Comparison of ENCODE assay signal across 18 cellular contexts in genomic region chr2:467543-467891, GRCh38.
DNase-seq lines count a peak whose midpoint lies in the region; ATAC-seq and TF ChIP-seq lines count a peak whose summit lies in the region.
"Had no signal": no experiment of that assay in that cellular context is flagged by ENCODE, and none has a peak within 500 bp of the region (broad histone marks: within the 10 kb centered on the region; RNA-seq: fewer than 3 reads in every experiment).

No MANE protein-coding gene starts in this region.

- no peak overlapping the region for H3K23ac ChIP-seq in mesenchymal stem cell (ENCODE audit: low read length in 2 of 2)

- H3K18ac ChIP-seq in mesenchymal stem cell (ENCODE audit: low read depth in 1 of 2, low read length in 2 of 2), result no peak overlapping the region

- no peak overlapping the region for H4K8ac ChIP-seq in mesenchymal stem cell (ENCODE audit: low read length)

- H3K27ac Mint-ChIP-seq in T-helper 2 cell treated with Interferon-gamma antibody and Interleukin-4, amounts not matched to agents 5 μg/mL and 100 μg/mL, for 36 hours, result no peak overlapping the region
- H3K27ac Mint-ChIP-seq in activated naive CD8-positive, alpha-beta T cell treated with anti-CD3 and anti-CD28 coated beads, Interleukin-2, amount 50 U/mL, for 24 hours, result no peak overlapping the region
- no peak overlapping the region for H3K27ac Mint-ChIP-seq in stimulated activated effector memory CD8-positive, alpha-beta T cell treated with anti-CD3 and anti-CD28 coated beads, Interleukin-12 subunit alpha, Interleukin-12 subunit beta, amount 100 ng/mL, for 72 hours
- no peak overlapping the region for H3K27ac Mint-ChIP-seq in activated CD8-positive, alpha-beta T cell treated with anti-CD3 and anti-CD28 coated beads for 36 hours
- H3K27ac Mint-ChIP-seq: activated CD4-positive, alpha-beta memory T cell treated with anti-CD3 and anti-CD28 coated beads for 36 hours; HFFc6 had no signal

- no peak for DNase-seq in T-helper 2 cell treated with Interferon-gamma antibody and Interleukin-4, amounts not matched to agents 5 μg/mL and 100 μg/mL, for 36 hours (ENCODE audit: low spot score)
- DNase-seq in T-helper 2 cell (no peak), lower lobe of right lung (no peak), iPS-NIHi11 (ENCODE audit: low spot score) (no peak), mesenchymal stem cell (no peak)
- DNase-seq in activated naive CD8-positive, alpha-beta T cell treated with anti-CD3 and anti-CD28 coated beads, Interleukin-2, amount 50 U/mL, for 24 hours, result no peak
- no peak for DNase-seq in stimulated activated effector memory CD8-positive, alpha-beta T cell treated with anti-CD3 and anti-CD28 coated beads, Interleukin-12 subunit alpha, Interleukin-12 subunit beta, amount 100 ng/mL, for 72 hours (ENCODE audit: low spot score in 2 of 2)
- DNase-seq in activated CD8-positive, alpha-beta T cell treated with anti-CD3 and anti-CD28 coated beads for 36 hours, result no peak
- DNase-seq: activated CD4-positive, alpha-beta memory T cell treated with anti-CD3 and anti-CD28 coated beads for 36 hours; activated effector memory CD4-positive, alpha-beta T cell treated with Interleukin-2 at 50 U/mL for 16 hours; HFFc6; NCI-H1417 had no signal

- H2AFZ ChIP-seq in mesenchymal stem cell (ENCODE audit: low read depth, low read length), result no peak overlapping the region

- H3K27ac ChIP-seq in lower lobe of right lung, result no peak overlapping the region
- no peak overlapping the region for H3K27ac ChIP-seq in mesenchymal stem cell (ENCODE audit: low read length, poor library complexity, severe bottlenecking)
- H3K27ac ChIP-seq: 22Rv1, ascending aorta, C4-2B, coronary artery, KMS-11, SJSA1 had no signal

- no peak overlapping the region for H3K4ac ChIP-seq in mesenchymal stem cell (ENCODE audit: low read depth in 1 of 2, low read length in 2 of 2)

- no peak for TF ChIP-seq CTCF in lower lobe of right lung (IDR thresholded peaks at IDR 0.05)
- TF ChIP-seq CTCF in activated CD8-positive, alpha-beta T cell treated with anti-CD3 and anti-CD28 coated beads for 36 hours (IDR thresholded peaks at IDR 0.05), result no peak

- H3K14ac ChIP-seq in mesenchymal stem cell (ENCODE audit: low read length in 2 of 2), result no peak overlapping the region

- intact Hi-C loops in lower lobe of right lung (cut with DNase I), result no loop called here
- intact Hi-C loops in activated CD8-positive, alpha-beta T cell treated with anti-CD3 and anti-CD28 coated beads for 36 hours (cut with micrococcal nuclease), result no loop called here

- no peak overlapping the region for H2BK12ac ChIP-seq in mesenchymal stem cell (ENCODE audit: low read length in 2 of 2)

- H2BK15ac ChIP-seq in mesenchymal stem cell (ENCODE audit: low read depth, poor library complexity, severe bottlenecking), result no peak overlapping the region

- 60% methylated on average over 18 of the region's 18 CpGs for WGBS in mesenchymal stem cell

- H4K91ac ChIP-seq in mesenchymal stem cell (ENCODE audit: low read length), result no peak overlapping the region

- H3K27me3 Mint-ChIP-seq in T-helper 2 cell treated with Interferon-gamma antibody and Interleukin-4, amounts not matched to agents 5 μg/mL and 100 μg/mL, for 36 hours (ENCODE audit: low read depth), result peaks cover 55% of the 10 kb centered on the region
- peaks cover 29% of the 10 kb centered on the region for H3K27me3 Mint-ChIP-seq in activated naive CD8-positive, alpha-beta T cell treated with anti-CD3 and anti-CD28 coated beads, Interleukin-2, amount 50 U/mL, for 24 hours
- H3K27me3 Mint-ChIP-seq in activated CD8-positive, alpha-beta T cell treated with anti-CD3 and anti-CD28 coated beads for 36 hours, result peaks cover 26% of the 10 kb centered on the region

- H2BK5ac ChIP-seq in mesenchymal stem cell (ENCODE audit: low read depth, low read length, poor library complexity, severe bottlenecking), result no peak overlapping the region

- no peaks in the 10 kb centered on the region for H3K9me3 Mint-ChIP-seq in T-helper 2 cell treated with Interferon-gamma antibody and Interleukin-4, amounts not matched to agents 5 μg/mL and 100 μg/mL, for 36 hours
- H3K9me3 Mint-ChIP-seq in activated naive CD8-positive, alpha-beta T cell treated with anti-CD3 and anti-CD28 coated beads, Interleukin-2, amount 50 U/mL, for 24 hours, result no peaks in the 10 kb centered on the region
- no peaks in the 10 kb centered on the region for H3K9me3 Mint-ChIP-seq in stimulated activated effector memory CD8-positive, alpha-beta T cell treated with anti-CD3 and anti-CD28 coated beads, Interleukin-12 subunit alpha, Interleukin-12 subunit beta, amount 100 ng/mL, for 72 hours
- peaks cover 1% of the 10 kb centered on the region for H3K9me3 Mint-ChIP-seq in activated CD8-positive, alpha-beta T cell treated with anti-CD3 and anti-CD28 coated beads for 36 hours

- H3K27me3 ChIP-seq in lower lobe of right lung (ENCODE audit: low read depth) (peaks cover 39% of the 10 kb centered on the region), mesenchymal stem cell (ENCODE audit: control insufficient read depth in 1 of 2, insufficient read depth in 1 of 2, low read length in 2 of 2) (peaks cover 22 to 33% of the 10 kb centered on the region in 2 experiments)

- H3K36me3 ChIP-seq in lower lobe of right lung (no peaks in the 10 kb centered on the region), mesenchymal stem cell (ENCODE audit: control insufficient read depth in 1 of 2, insufficient read depth in 2 of 2, low read depth in 1 of 2, low read length in 2 of 2) (no peaks in the 10 kb centered on the region)
- H3K36me3 ChIP-seq: ascending aorta, SJSA1 had no signal

- POLR2A ChIA-PET in activated CD8-positive, alpha-beta T cell treated with anti-CD3 and anti-CD28 coated beads for 36 hours (lab: Charles Lee), result no interaction called here

- H3K4me1 Mint-ChIP-seq in T-helper 2 cell treated with Interferon-gamma antibody and Interleukin-4, amounts not matched to agents 5 μg/mL and 100 μg/mL, for 36 hours (ENCODE audit: low read depth), result peaks cover 3% of the 10 kb centered on the region
- H3K4me1 Mint-ChIP-seq in activated naive CD8-positive, alpha-beta T cell treated with anti-CD3 and anti-CD28 coated beads, Interleukin-2, amount 50 U/mL, for 24 hours, result peaks cover 6% of the 10 kb centered on the region
- peaks cover 9% of the 10 kb centered on the region for H3K4me1 Mint-ChIP-seq in stimulated activated effector memory CD8-positive, alpha-beta T cell treated with anti-CD3 and anti-CD28 coated beads, Interleukin-12 subunit alpha, Interleukin-12 subunit beta, amount 100 ng/mL, for 72 hours
- H3K4me1 Mint-ChIP-seq in activated CD8-positive, alpha-beta T cell treated with anti-CD3 and anti-CD28 coated beads for 36 hours (ENCODE audit: low read depth), result peaks cover 6% of the 10 kb centered on the region

- H3K4me3 Mint-ChIP-seq in T-helper 2 cell treated with Interferon-gamma antibody and Interleukin-4, amounts not matched to agents 5 μg/mL and 100 μg/mL, for 36 hours, result peak overlapping the region; percentile 50
- peak overlapping the region; percentile 40 for H3K4me3 Mint-ChIP-seq in activated naive CD8-positive, alpha-beta T cell treated with anti-CD3 and anti-CD28 coated beads, Interleukin-2, amount 50 U/mL, for 24 hours
- H3K4me3 Mint-ChIP-seq in stimulated activated effector memory CD8-positive, alpha-beta T cell treated with anti-CD3 and anti-CD28 coated beads, Interleukin-12 subunit alpha, Interleukin-12 subunit beta, amount 100 ng/mL, for 72 hours, result peak overlapping the region; percentile 53
- no peak overlapping the region for H3K4me3 Mint-ChIP-seq in activated CD8-positive, alpha-beta T cell treated with anti-CD3 and anti-CD28 coated beads for 36 hours
- H3K4me3 Mint-ChIP-seq: activated CD4-positive, alpha-beta memory T cell treated with anti-CD3 and anti-CD28 coated beads for 36 hours; HFFc6 had no signal

- H3K9ac ChIP-seq in mesenchymal stem cell (ENCODE audit: low read length), result no peak overlapping the region
- H3K9ac ChIP-seq: KMS-11 had no signal

- H3K4me1 ChIP-seq in lower lobe of right lung (no peaks in the 10 kb centered on the region), mesenchymal stem cell (ENCODE audit: control insufficient read depth, insufficient read depth, low read depth, low read length) (peaks cover 11% of the 10 kb centered on the region)
- H3K4me1 ChIP-seq: ascending aorta, SJSA1 had no signal

- H3K9me3 ChIP-seq in lower lobe of right lung (no peaks in the 10 kb centered on the region), mesenchymal stem cell (ENCODE audit: control insufficient read depth, low read length) (no peaks in the 10 kb centered on the region)
- H3K9me3 ChIP-seq: ascending aorta, SJSA1 had no signal

- H2AK5ac ChIP-seq in mesenchymal stem cell (ENCODE audit: low read length, severe bottlenecking), result no peak overlapping the region

- H3K4me3 ChIP-seq in lower lobe of right lung (peak overlapping the region; percentile 27), mesenchymal stem cell (ENCODE audit: insufficient read depth in 1 of 2, low read depth in 1 of 2, low read length in 2 of 2) (no peak overlapping the region)
- H3K4me3 ChIP-seq: SJSA1 had no signal

- no peak for ATAC-seq in activated naive CD8-positive, alpha-beta T cell treated with anti-CD3 and anti-CD28 coated beads, Interleukin-2, amount 50 U/mL, for 24 hours
- ATAC-seq in lower lobe of right lung, result no peak
- no peak for ATAC-seq in stimulated activated effector memory CD8-positive, alpha-beta T cell treated with anti-CD3 and anti-CD28 coated beads, Interleukin-12 subunit alpha, Interleukin-12 subunit beta, amount 100 ng/mL, for 72 hours
- no peak for ATAC-seq in activated CD8-positive, alpha-beta T cell treated with anti-CD3 and anti-CD28 coated beads for 36 hours

- H3K79me1 ChIP-seq in mesenchymal stem cell (replicated peaks; ENCODE audit: low read length, poor library complexity, severe bottlenecking), result no peaks in the 10 kb centered on the region

- CTCF ChIA-PET in activated CD8-positive, alpha-beta T cell treated with anti-CD3 and anti-CD28 coated beads for 36 hours (lab: Charles Lee), result no interaction called here

- no peak overlapping the region for H2BK120ac ChIP-seq in mesenchymal stem cell (ENCODE audit: low read depth, low read length)

- no peak overlapping the region for H3K4me2 ChIP-seq in mesenchymal stem cell (ENCODE audit: low read length, poor library complexity, severe bottlenecking)
- H3K4me2 ChIP-seq: KMS-11 had no signal

- H3K36me3 Mint-ChIP-seq in T-helper 2 cell treated with Interferon-gamma antibody and Interleukin-4, amounts not matched to agents 5 μg/mL and 100 μg/mL, for 36 hours (ENCODE audit: low read depth), result no peaks in the 10 kb centered on the region
- no peaks in the 10 kb centered on the region for H3K36me3 Mint-ChIP-seq in activated naive CD8-positive, alpha-beta T cell treated with anti-CD3 and anti-CD28 coated beads, Interleukin-2, amount 50 U/mL, for 24 hours (ENCODE audit: low read depth)
- no peaks in the 10 kb centered on the region for H3K36me3 Mint-ChIP-seq in stimulated activated effector memory CD8-positive, alpha-beta T cell treated with anti-CD3 and anti-CD28 coated beads, Interleukin-12 subunit alpha, Interleukin-12 subunit beta, amount 100 ng/mL, for 72 hours
- H3K36me3 Mint-ChIP-seq in activated CD8-positive, alpha-beta T cell treated with anti-CD3 and anti-CD28 coated beads for 36 hours (ENCODE audit: low read depth), result no peaks in the 10 kb centered on the region
